ENCODE assay signal across 17 cellular contexts in genomic region chr7:106736123-106736507, GRCh38.
A peak's percentile ranks its signal among the peaks of the same experiment; 100 is the strongest.
DNase-seq lines count a peak whose midpoint lies in the region; ATAC-seq, FAIRE-seq and TF ChIP-seq lines count a peak whose summit lies in the region.
"Had no signal": no experiment of that assay in that cellular context is flagged by ENCODE, and none has a peak within 500 bp of the region (broad histone marks: within the 10 kb centered on the region; RNA-seq: fewer than 3 reads in every experiment).

No MANE protein-coding gene starts in this region.

- no peak for DNase-seq in activated CD8-positive, alpha-beta T cell treated with anti-CD3 and anti-CD28 coated beads for 36 hours
- no peak for DNase-seq in activated CD8-positive, alpha-beta T cell treated with anti-CD3 and anti-CD28 coated beads, Interleukin-2, amount 10 ng/mL, durations not matched to agents 7 days and 5 days
- DNase-seq in GM12878 (ENCODE audit: low read depth, low spot score) (no peak), progenitor cell of endocrine pancreas (ENCODE audit: low spot score, unreplicated experiment) (no peak), A673 (ENCODE audit: low spot score) (no peak), D341Med (ENCODE audit: low spot score) (no peak), Karpas-422 (no peak)
- DNase-seq: C1 segment of cervical spinal cord; GOT3; left ventricle myocardium superior; occipital lobe; stimulated activated CD4-positive, alpha-beta T cell treated with anti-CD3 and anti-CD28 coated beads, Interleukin-12 subunit alpha, Interleukin-12 subunit beta, amount 100 ng/mL, for 4 hours; substantia nigra had no signal

- TF ChIP-seq RAD21 in GM12878 (IDR thresholded peaks at IDR 0.05; ENCODE audit: insufficient read depth, low read depth, low read length): no peak

- no peak overlapping the region for H3K9ac ChIP-seq in KMS-11
- H3K9ac ChIP-seq in GM12878 (ENCODE audit: control insufficient read depth, insufficient read depth, low read length): no peak overlapping the region
- no peak overlapping the region for H3K9ac ChIP-seq in Karpas-422 (ENCODE audit: low read length)

- H3K4me3 Mint-ChIP-seq in activated CD8-positive, alpha-beta T cell treated with anti-CD3 and anti-CD28 coated beads for 36 hours: no peak overlapping the region
- no peak overlapping the region for H3K4me3 Mint-ChIP-seq in activated CD8-positive, alpha-beta T cell treated with anti-CD3 and anti-CD28 coated beads, Interleukin-2, amount 10 ng/mL, durations not matched to agents 7 days and 5 days
- H3K4me3 Mint-ChIP-seq in progenitor cell of endocrine pancreas (ENCODE audit: low read depth): peak overlapping the region; percentile 2

- POLR2A ChIA-PET in activated CD8-positive, alpha-beta T cell treated with anti-CD3 and anti-CD28 coated beads for 36 hours (lab: Charles Lee): interaction anchor here (0.6 to 2.1 kb wide), 3 partner anchors 18 to 212 kb away, joined by 3 to 13 read pairs (median 4); partner anchors contain the start of gene CCDC71L
- POLR2A ChIA-PET in activated CD8-positive, alpha-beta T cell treated with anti-CD3 and anti-CD28 coated beads, Interleukin-2, amount 10 ng/mL, durations not matched to agents 7 days and 5 days (lab: Charles Lee): interaction anchor here (0.7 to 2.5 kb wide), 2 partner anchors 57 to 75 kb away, joined by 4 to 11 read pairs; partner anchors contain the start of gene CCDC71L
- POLR2A ChIA-PET in GM12878 (lab: Charles Lee): interaction anchor here (0.7 to 2.3 kb wide), 3 partner anchors 76 to 631 kb away, joined by 3 to 11 read pairs (median 3); partner anchors contain the start of gene CCDC71L
- POLR2A ChIA-PET in A673 (lab: Charles Lee; ENCODE audit: low non-redundant PET): no interaction called here

- peak overlapping the region; percentile 63 for H3K27ac Mint-ChIP-seq in activated CD8-positive, alpha-beta T cell treated with anti-CD3 and anti-CD28 coated beads for 36 hours
- H3K27ac Mint-ChIP-seq in activated CD8-positive, alpha-beta T cell treated with anti-CD3 and anti-CD28 coated beads, Interleukin-2, amount 10 ng/mL, durations not matched to agents 7 days and 5 days: no peak overlapping the region
- peak overlapping the region; percentile 71 for H3K27ac Mint-ChIP-seq in progenitor cell of endocrine pancreas

- H3K4me1 ChIP-seq in KMS-11 (ENCODE audit: low read depth, poor library complexity, severe bottlenecking) (peaks cover 11% of the 10 kb centered on the region), GM12878 (ENCODE audit: control insufficient read depth, insufficient read depth, low read length) (peaks cover 21% of the 10 kb centered on the region), A673 (ENCODE audit: insufficient read depth, low read length, poor library complexity, severe bottlenecking) (peaks cover 7% of the 10 kb centered on the region), Karpas-422 (ENCODE audit: low read length) (peaks cover 12% of the 10 kb centered on the region)
- H3K4me1 ChIP-seq: A549, foreskin keratinocyte had no signal

- in situ Hi-C loops in GM12878 (cut with MboI): no loop called here

- no peaks in the 10 kb centered on the region for H3K79me2 ChIP-seq in KMS-11 (ENCODE audit: insufficient read depth, low read depth)
- no peaks in the 10 kb centered on the region for H3K79me2 ChIP-seq in GM12878 (ENCODE audit: control insufficient read depth, insufficient read depth, low read length)
- no peaks in the 10 kb centered on the region for H3K79me2 ChIP-seq in Karpas-422 (ENCODE audit: low read length)

- peaks cover 4% of the 10 kb centered on the region for H3K9me3 Mint-ChIP-seq in activated CD8-positive, alpha-beta T cell treated with anti-CD3 and anti-CD28 coated beads for 36 hours
- no peaks in the 10 kb centered on the region for H3K9me3 Mint-ChIP-seq in activated CD8-positive, alpha-beta T cell treated with anti-CD3 and anti-CD28 coated beads, Interleukin-2, amount 10 ng/mL, durations not matched to agents 7 days and 5 days (ENCODE audit: insufficient read depth)
- H3K9me3 Mint-ChIP-seq in progenitor cell of endocrine pancreas (ENCODE audit: low read depth): peaks cover 17% of the 10 kb centered on the region

- no peak for TF ChIP-seq CTCF in activated CD8-positive, alpha-beta T cell treated with anti-CD3 and anti-CD28 coated beads for 36 hours (IDR thresholded peaks at IDR 0.05)
- TF ChIP-seq CTCF in KMS-11 (conservative IDR thresholded peaks at IDR 0.05; ENCODE audit: low read depth, low read length) (no peak), GM12878 (IDR thresholded peaks at IDR 0.05 in 2 of 3, conservative IDR thresholded peaks at IDR 0.05 in 1 of 3; ENCODE audit: control insufficient read depth in 2 of 3, extremely low read depth in 1 of 3, insufficient read depth in 1 of 3, low read depth in 3 of 3, low read length in 3 of 3) (no peak), progenitor cell of endocrine pancreas (IDR thresholded peaks at IDR 0.05; ENCODE audit: unreplicated experiment) (no peak), A673 (conservative IDR thresholded peaks at IDR 0.05; ENCODE audit: low read depth, low read length) (no peak)

- BruUV-seq in GM12878 (replicated peaks; lab: Mats Ljungman, UMichigan): no TSS peak
- no TSS peak for BruUV-seq in A673 (replicated peaks; lab: Mats Ljungman, UMichigan)

- H3K4me3 ChIP-seq in KMS-11 (IDR thresholded peaks at IDR 0.05; ENCODE audit: insufficient read depth, low read depth, low read length) (no peak overlapping the region), GM12878 (no peak overlapping the region), A673 (ENCODE audit: low read depth, low read length, poor library complexity, severe bottlenecking) (no peak overlapping the region), Karpas-422 (ENCODE audit: low read length) (no peak overlapping the region)
- H3K4me3 ChIP-seq: A549 had no signal

- WGBS in GM12878 (ENCODE audit: insufficient coverage, insufficient replicate concordance, low lambda C conversion rate, missing lambda C conversion rate): 48% methylated on average over 3 of the region's 3 CpGs

- RAD21 ChIA-PET in GM12878 (lab: Charles Lee; ENCODE audit: unreplicated experiment): interaction anchor here (0.8 to 4.5 kb wide), 26 partner anchors 11 to 558 kb away, joined by 3 to 91 read pairs (median 6); partner anchors contain the start of genes CCDC71L and NAMPT

- peak overlapping the region; percentile 39; the same call in 1 of the 2 replicates for H2AFZ ChIP-seq in KMS-11 (ENCODE audit: low read depth)
- H2AFZ ChIP-seq in GM12878 (ENCODE audit: control insufficient read depth, low read depth, low read length): peak overlapping the region; percentile 65
- H2AFZ ChIP-seq in Karpas-422 (ENCODE audit: low read length): no peak overlapping the region

- no peaks in the 10 kb centered on the region for H4K20me1 ChIP-seq in KMS-11 (ENCODE audit: insufficient read depth)
- no peaks in the 10 kb centered on the region for H4K20me1 ChIP-seq in GM12878 (ENCODE audit: control insufficient read depth, insufficient read depth)
- H4K20me1 ChIP-seq in Karpas-422 (ENCODE audit: insufficient read depth, low read depth, low read length): no peaks in the 10 kb centered on the region

- H3K36me3 ChIP-seq in KMS-11 (ENCODE audit: insufficient read depth) (no peaks in the 10 kb centered on the region), GM12878 (ENCODE audit: control insufficient read depth in 2 of 2, insufficient read depth in 2 of 2, low read length in 1 of 2) (no peaks in the 10 kb centered on the region), A673 (ENCODE audit: insufficient read depth, low read length, poor library complexity, severe bottlenecking) (no peaks in the 10 kb centered on the region), Karpas-422 (ENCODE audit: insufficient read depth, low read length) (no peaks in the 10 kb centered on the region)

- intact Hi-C loops in activated CD8-positive, alpha-beta T cell treated with anti-CD3 and anti-CD28 coated beads for 36 hours (cut with micrococcal nuclease): loop anchor here (1.0 to 5.0 kb wide), 3 partner anchors 75 to 559 kb away; partner anchors contain the start of gene CCDC71L
- intact Hi-C loops in GM12878 (cut with micrococcal nuclease; ENCODE audit: unreplicated experiment): loop anchor here (1.0 kb wide), 3 partner anchors 76 to 560 kb away; no protein-coding TSS in a partner anchor
- intact Hi-C loops in A673 (cut with micrococcal nuclease; ENCODE audit: unreplicated experiment): loop anchor here (1.0 to 5.0 kb wide), 2 partner anchors 76 to 264 kb away; no protein-coding TSS in a partner anchor

- no peak for ATAC-seq in activated CD8-positive, alpha-beta T cell treated with anti-CD3 and anti-CD28 coated beads for 36 hours
- ATAC-seq in activated CD8-positive, alpha-beta T cell treated with anti-CD3 and anti-CD28 coated beads, Interleukin-2, amount 10 ng/mL, durations not matched to agents 7 days and 5 days: no peak
- no peak for ATAC-seq in GM12878

- CTCF ChIA-PET in activated CD8-positive, alpha-beta T cell treated with anti-CD3 and anti-CD28 coated beads for 36 hours (lab: Charles Lee): interaction anchor here (0.6 to 3.2 kb wide), 41 partner anchors 8 to 565 kb away, joined by 3 to 138 read pairs (median 5); partner anchors contain the start of gene CCDC71L
- CTCF ChIA-PET in activated CD8-positive, alpha-beta T cell treated with anti-CD3 and anti-CD28 coated beads, Interleukin-2, amount 10 ng/mL, durations not matched to agents 7 days and 5 days (lab: Charles Lee): interaction anchor here (0.6 to 8.4 kb wide), 27 partner anchors 9 to 560 kb away, joined by 3 to 195 read pairs (median 4); partner anchors contain the start of genes CCDC71L and HBP1
- CTCF ChIA-PET in GM12878 (lab: Yijun Ruan, JAX) (interaction anchor here (0.6 to 4.5 kb wide), 40 partner anchors 9 to 1197 kb away, joined by 3 to 151 read pairs (median 5); partner anchors contain the start of gene CCDC71L), A673 (lab: Charles Lee) (interaction anchor here (0.6 to 2.1 kb wide), 10 partner anchors 25 to 560 kb away, joined by 3 to 27 read pairs (median 4); partner anchors contain the start of gene CCDC71L)

- no peaks in the 10 kb centered on the region for H3K36me3 Mint-ChIP-seq in activated CD8-positive, alpha-beta T cell treated with anti-CD3 and anti-CD28 coated beads for 36 hours (ENCODE audit: low read depth)
- no peaks in the 10 kb centered on the region for H3K36me3 Mint-ChIP-seq in activated CD8-positive, alpha-beta T cell treated with anti-CD3 and anti-CD28 coated beads, Interleukin-2, amount 10 ng/mL, durations not matched to agents 7 days and 5 days (ENCODE audit: low read depth)
- H3K36me3 Mint-ChIP-seq in progenitor cell of endocrine pancreas (ENCODE audit: insufficient read depth): peaks cover 5% of the 10 kb centered on the region

- H3K4me2 ChIP-seq in KMS-11 (no peak overlapping the region), GM12878 (ENCODE audit: control insufficient read depth, insufficient read depth) (no peak overlapping the region), Karpas-422 (ENCODE audit: low read depth, low read length, poor library complexity, severe bottlenecking) (no peak overlapping the region)

- no peak for FAIRE-seq in GM12878 (lab: Jason Lieb, UNC)
- FAIRE-seq: A549, urothelium cell line had no signal

- no peak for TF ChIP-seq EP300 in GM12878 (IDR thresholded peaks at IDR 0.05; ENCODE audit: borderline replicate concordance in 1 of 2, control insufficient read depth in 1 of 2, low read depth in 2 of 2, low read length in 2 of 2)

- no peak overlapping the region for H3K27ac ChIP-seq in KMS-11
- H3K27ac ChIP-seq in GM12878 (ENCODE audit: control insufficient read depth, insufficient read depth): no peak overlapping the region
- H3K27ac ChIP-seq in A673 (ENCODE audit: low read depth, low read length, poor library complexity, severe bottlenecking): no peak overlapping the region
- H3K27ac ChIP-seq in Karpas-422 (ENCODE audit: low read length): no peak overlapping the region
- H3K27ac ChIP-seq: foreskin keratinocyte had no signal

- SMC1A ChIA-PET in GM12878 (lab: Charles Lee; ENCODE audit: uncharacterized antibody, unreplicated experiment): interaction anchor here (0.6 to 4.2 kb wide), 36 partner anchors 10 to 567 kb away, joined by 3 to 148 read pairs (median 4); partner anchors contain the start of gene CCDC71L

- H3K9me2 ChIP-seq in Karpas-422 (replicated peaks; ENCODE audit: insufficient read depth, low read length): no peaks in the 10 kb centered on the region

- H3K9me3 ChIP-seq in GM12878 (replicated peaks; ENCODE audit: control insufficient read depth, insufficient read depth, low read length) (no peaks in the 10 kb centered on the region; the same call in 2 of the 3 replicates), A673 (ENCODE audit: low read depth, low read length, poor library complexity, severe bottlenecking) (peaks cover 4% of the 10 kb centered on the region), Karpas-422 (ENCODE audit: low read length) (no peaks in the 10 kb centered on the region)
- H3K9me3 ChIP-seq: A549 had no signal

- peaks cover 33% of the 10 kb centered on the region for H3K4me1 Mint-ChIP-seq in activated CD8-positive, alpha-beta T cell treated with anti-CD3 and anti-CD28 coated beads for 36 hours (ENCODE audit: low read depth)
- peaks cover 33% of the 10 kb centered on the region for H3K4me1 Mint-ChIP-seq in activated CD8-positive, alpha-beta T cell treated with anti-CD3 and anti-CD28 coated beads, Interleukin-2, amount 10 ng/mL, durations not matched to agents 7 days and 5 days (ENCODE audit: low read depth)
- peaks cover 11% of the 10 kb centered on the region for H3K4me1 Mint-ChIP-seq in progenitor cell of endocrine pancreas (ENCODE audit: low read depth)

- TF ChIP-seq POLR2A in GM12878 (IDR thresholded peaks at IDR 0.05; ENCODE audit: low read depth, low read length): no peak

- H3K27me3 ChIP-seq in KMS-11 (ENCODE audit: insufficient read depth, low read depth) (no peaks in the 10 kb centered on the region), GM12878 (replicated peaks in 1 of 2; ENCODE audit: control insufficient read depth in 2 of 2, insufficient read depth in 2 of 2, low read length in 1 of 2) (no peaks in the 10 kb centered on the region), A673 (replicated peaks; ENCODE audit: insufficient read depth, low read depth, low read length, poor library complexity) (no peaks in the 10 kb centered on the region), Karpas-422 (ENCODE audit: low read length) (no peaks in the 10 kb centered on the region)
- H3K27me3 ChIP-seq: foreskin keratinocyte had no signal

- no peaks in the 10 kb centered on the region for H3K27me3 Mint-ChIP-seq in activated CD8-positive, alpha-beta T cell treated with anti-CD3 and anti-CD28 coated beads for 36 hours
- no peaks in the 10 kb centered on the region for H3K27me3 Mint-ChIP-seq in activated CD8-positive, alpha-beta T cell treated with anti-CD3 and anti-CD28 coated beads, Interleukin-2, amount 10 ng/mL, durations not matched to agents 7 days and 5 days (ENCODE audit: low read depth)
- H3K27me3 Mint-ChIP-seq in progenitor cell of endocrine pancreas: no peaks in the 10 kb centered on the region
